Comparison of ENCODE assay signal across 15 cellular contexts in the genomic region with DNA sequence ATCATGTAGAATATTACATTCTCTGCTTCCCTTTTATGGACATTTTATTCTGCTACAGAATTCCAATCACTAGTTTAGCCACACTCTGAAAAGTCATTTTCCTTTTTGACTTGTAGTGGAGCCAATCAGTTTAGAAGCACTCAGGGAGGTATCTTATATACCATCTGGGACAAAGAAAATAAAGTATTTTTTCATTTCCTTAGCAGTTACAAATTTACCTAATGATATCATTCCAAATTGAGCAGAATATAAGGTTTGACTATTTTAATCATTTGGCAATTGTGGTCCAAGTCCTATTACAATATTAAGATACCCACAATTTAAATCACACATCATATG.
"Had no signal": no experiment of that assay in that cellular context is flagged by ENCODE, and none has a peak within 500 bp of the region (broad histone marks: within the 10 kb centered on the region; RNA-seq: fewer than 3 reads in every experiment).

No MANE protein-coding gene starts in this region.

- H3K4me3 ChIP-seq: cardiac muscle cell, skin epidermis had no signal

- H3K36me3 ChIP-seq: cardiac muscle cell had no signal

- H3K27me3 ChIP-seq: cardiac muscle cell had no signal

- H3K27me3 Mint-ChIP-seq: activated naive CD8-positive, alpha-beta T cell treated with anti-CD3 and anti-CD28 coated beads, Interleukin-2, amount 50 U/mL, for 24 hours; naive thymus-derived CD4-positive, alpha-beta T cell; stimulated activated naive CD8-positive, alpha-beta T cell treated with anti-CD3 and anti-CD28 coated beads, Interleukin-15, Interleukin-2, amounts not matched to agents 100 ng/mL and 50 ng/mL, for 24 hours had no signal

- DNase-seq: activated CD4-positive, alpha-beta T cell treated with anti-CD3 and anti-CD28 coated beads, Interleukin-2, amount 50 U/mL, for 4 hours; activated CD4-positive, CD25-positive, alpha-beta regulatory T cell treated with anti-CD3 and anti-CD28 coated beads, Interleukin-2, amount 50 U/mL, for 72 hours; activated naive CD4-positive, alpha-beta T cell; activated naive CD8-positive, alpha-beta T cell treated with anti-CD3 and anti-CD28 coated beads, Interleukin-2, amount 50 U/mL, for 24 hours; activated T-cell treated with anti-CD3 and anti-CD28 coated beads for 4 hours; foreskin melanocyte; head of caudate nucleus; left cardiac atrium; naive thymus-derived CD4-positive, alpha-beta T cell; SHP77 had no signal

- ATAC-seq: activated naive CD8-positive, alpha-beta T cell treated with anti-CD3 and anti-CD28 coated beads, Interleukin-2, amount 50 U/mL, for 24 hours; naive thymus-derived CD4-positive, alpha-beta T cell had no signal

- H3K9me3 Mint-ChIP-seq: activated naive CD8-positive, alpha-beta T cell treated with anti-CD3 and anti-CD28 coated beads, Interleukin-2, amount 50 U/mL, for 24 hours; stimulated activated naive CD8-positive, alpha-beta T cell treated with anti-CD3 and anti-CD28 coated beads, Interleukin-15, Interleukin-2, amounts not matched to agents 100 ng/mL and 50 ng/mL, for 24 hours had no signal

- H3K4me1 Mint-ChIP-seq: activated naive CD8-positive, alpha-beta T cell treated with anti-CD3 and anti-CD28 coated beads, Interleukin-2, amount 50 U/mL, for 24 hours had no signal

- H3K27ac Mint-ChIP-seq: activated naive CD8-positive, alpha-beta T cell treated with anti-CD3 and anti-CD28 coated beads, Interleukin-2, amount 50 U/mL, for 24 hours; naive thymus-derived CD4-positive, alpha-beta T cell; stimulated activated naive CD8-positive, alpha-beta T cell treated with anti-CD3 and anti-CD28 coated beads, Interleukin-15, Interleukin-2, amounts not matched to agents 100 ng/mL and 50 ng/mL, for 24 hours had no signal

- FAIRE-seq: astrocyte, colon had no signal

- H3K4me3 Mint-ChIP-seq: activated naive CD8-positive, alpha-beta T cell treated with anti-CD3 and anti-CD28 coated beads, Interleukin-2, amount 50 U/mL, for 24 hours; naive thymus-derived CD4-positive, alpha-beta T cell; stimulated activated naive CD8-positive, alpha-beta T cell treated with anti-CD3 and anti-CD28 coated beads, Interleukin-15, Interleukin-2, amounts not matched to agents 100 ng/mL and 50 ng/mL, for 24 hours had no signal
